8 cellular contexts compared by ENCODE assay signal in the genomic region with DNA sequence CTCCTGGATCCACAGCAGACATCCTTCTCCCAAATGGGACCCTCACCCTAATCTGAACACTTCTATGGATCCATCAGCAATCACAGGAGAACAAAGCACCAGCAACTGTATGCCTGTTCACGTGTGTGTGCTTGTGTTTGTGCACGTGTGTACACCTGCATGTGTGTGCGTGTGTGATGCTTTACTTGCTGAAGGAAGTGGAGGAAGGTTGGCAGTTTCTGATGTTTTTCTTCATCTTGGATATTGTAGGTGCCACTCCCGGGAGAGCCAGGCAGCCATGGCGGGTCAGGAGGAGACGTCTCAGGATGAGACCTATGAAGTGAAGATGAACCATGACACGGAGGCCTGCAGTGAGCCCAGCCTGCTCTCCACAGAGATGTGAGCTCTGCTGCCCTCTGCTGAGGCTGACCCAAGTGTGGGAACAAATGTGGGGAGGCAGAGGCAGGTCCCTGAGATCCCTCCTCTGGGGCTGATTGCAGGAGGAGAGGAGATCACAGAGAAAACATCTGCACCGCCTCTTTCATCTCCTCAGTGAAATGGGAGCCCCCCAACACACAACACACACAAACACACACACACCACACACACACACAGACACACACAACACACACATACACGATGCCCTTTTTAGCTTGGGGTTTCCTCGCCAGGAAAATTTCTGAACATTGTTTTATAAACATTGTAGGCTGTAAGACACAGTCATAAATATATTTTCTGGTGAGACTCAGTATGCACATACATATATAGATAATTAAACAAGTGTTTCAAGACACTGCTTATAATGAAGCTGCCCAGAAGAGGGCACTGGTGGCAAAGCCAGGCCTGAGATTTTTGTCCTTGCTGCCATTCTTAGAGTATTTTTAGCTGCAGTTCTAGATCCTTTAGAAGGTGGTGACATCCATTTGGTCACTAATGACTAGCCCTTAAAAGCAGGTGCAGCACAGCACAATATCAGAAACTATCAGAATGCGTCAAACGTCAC.
A peak's percentile ranks its signal among the peaks of the same experiment; 100 is the strongest.
DNase-seq lines count a peak whose midpoint lies in the region; ATAC-seq and TF ChIP-seq lines count a peak whose summit lies in the region.

No MANE protein-coding gene starts in this region.

- POLR2A ChIA-PET in activated CD4-positive, alpha-beta memory T cell treated with anti-CD3 and anti-CD28 coated beads for 36 hours (lab: Charles Lee), result interaction anchor here (0.5 kb wide), 1 partner anchor 29 kb away, joined by 5 read pairs; no protein-coding TSS in a partner anchor

- no peaks in the 10 kb centered on the region for H3K36me3 Mint-ChIP-seq in activated CD4-positive, alpha-beta memory T cell treated with anti-CD3 and anti-CD28 coated beads for 36 hours

- CTCF ChIA-PET in activated CD4-positive, alpha-beta memory T cell treated with anti-CD3 and anti-CD28 coated beads for 36 hours (lab: Charles Lee), result interaction anchor here (0.8 to 3.1 kb wide), 7 partner anchors 10 to 266 kb away, joined by 3 to 52 read pairs (median 4); no protein-coding TSS in a partner anchor

- peaks cover 9% of the 10 kb centered on the region for H3K4me1 Mint-ChIP-seq in activated CD4-positive, alpha-beta memory T cell treated with anti-CD3 and anti-CD28 coated beads for 36 hours (ENCODE audit: low read depth)

- TF ChIP-seq CTCF in 22Rv1 (IDR thresholded peaks at IDR 0.05) (peak; percentile 76), fibroblast of pulmonary artery (IDR thresholded peaks at IDR 0.05; ENCODE audit: low read length, missing control alignments) (peak; percentile 45), upper lobe of left lung (IDR thresholded peaks at IDR 0.05) (peak in 3 of 6 experiments; percentile 17 to 32 (median 26))

- DNase-seq in ELF-1 (ENCODE audit: low read depth, low spot score), result peak; percentile 72
- DNase-seq in NCI-H2196 (lab: John Stamatoyannopoulos, UW; ENCODE audit: unreplicated experiment), result peak; percentile 4
- peak; percentile 63 for DNase-seq in activated CD4-positive, alpha-beta memory T cell treated with anti-CD3 and anti-CD28 coated beads for 36 hours
- DNase-seq in fibroblast of pulmonary artery (ENCODE audit: low read depth), result peak; percentile 42
- DNase-seq in pons (ENCODE audit: low spot score), result peak; percentile 14
- DNase-seq in upper lobe of left lung, result no peak
- no peak for DNase-seq in NCI-H446 treated with DMSO at 0.1 percent for 48 hours (lab: John Stamatoyannopoulos, UW)

- intact Hi-C loops in activated CD4-positive, alpha-beta memory T cell treated with anti-CD3 and anti-CD28 coated beads for 36 hours (cut with micrococcal nuclease), result loop anchor here (1.0 kb wide), 3 partner anchors 9 to 131 kb away; no protein-coding TSS in a partner anchor

- peaks cover 0 to 5% (median 0%) of the 10 kb centered on the region in 4 donors for H3K4me1 ChIP-seq in upper lobe of left lung

- no peak overlapping the region for H3K4me3 Mint-ChIP-seq in activated CD4-positive, alpha-beta memory T cell treated with anti-CD3 and anti-CD28 coated beads for 36 hours

- peak overlapping the region; percentile 44 for H3K27ac Mint-ChIP-seq in activated CD4-positive, alpha-beta memory T cell treated with anti-CD3 and anti-CD28 coated beads for 36 hours

- no peak for ATAC-seq in upper lobe of left lung (ENCODE audit: low FRiP score in 2 of 2)

- no peak for TF ChIP-seq POLR2A in upper lobe of left lung (IDR thresholded peaks at IDR 0.05)

- WGBS in upper lobe of left lung, 2 donors, result 63% methylated on average over 10 to 12 of the region's 12 CpGs

- no peak overlapping the region for H3K27ac ChIP-seq in 22Rv1
- H3K27ac ChIP-seq in upper lobe of left lung, result no peak overlapping the region

- H3K36me3 ChIP-seq in upper lobe of left lung, result peaks cover 0 to 10% (median 0%) of the 10 kb centered on the region in 4 donors

- H3K27me3 Mint-ChIP-seq in activated CD4-positive, alpha-beta memory T cell treated with anti-CD3 and anti-CD28 coated beads for 36 hours, result no peaks in the 10 kb centered on the region

- peaks cover 2% of the 10 kb centered on the region for H3K9me3 Mint-ChIP-seq in activated CD4-positive, alpha-beta memory T cell treated with anti-CD3 and anti-CD28 coated beads for 36 hours

- no peaks in the 10 kb centered on the region for H3K9me3 ChIP-seq in upper lobe of left lung

- no peak overlapping the region for H3K4me3 ChIP-seq in fibroblast of pulmonary artery (replicated peaks; ENCODE audit: low read depth, low read length)
- H3K4me3 ChIP-seq in upper lobe of left lung, result no peak overlapping the region

- no peak for TF ChIP-seq EP300 in upper lobe of left lung (IDR thresholded peaks at IDR 0.05)

- H3K27me3 ChIP-seq in upper lobe of left lung, result no peaks in the 10 kb centered on the region

Comparison
In these comparisons a context has a peak if more than half of its experiments do, and no peak if none do; other contexts are left out.
1. DNase-seq: peak in ELF-1 (single experiment), NCI-H2196 (single experiment), activated CD4-positive, alpha-beta memory T cell treated with anti-CD3 and anti-CD28 coated beads for 36 hours (single experiment), fibroblast of pulmonary artery (single experiment) and pons (single experiment); none in upper lobe of left lung (0 of 2) and NCI-H446 treated with DMSO at 0.1 percent for 48 hours (single experiment).